Comparison of ENCODE assay signal across 22 cellular contexts in the genomic region with DNA sequence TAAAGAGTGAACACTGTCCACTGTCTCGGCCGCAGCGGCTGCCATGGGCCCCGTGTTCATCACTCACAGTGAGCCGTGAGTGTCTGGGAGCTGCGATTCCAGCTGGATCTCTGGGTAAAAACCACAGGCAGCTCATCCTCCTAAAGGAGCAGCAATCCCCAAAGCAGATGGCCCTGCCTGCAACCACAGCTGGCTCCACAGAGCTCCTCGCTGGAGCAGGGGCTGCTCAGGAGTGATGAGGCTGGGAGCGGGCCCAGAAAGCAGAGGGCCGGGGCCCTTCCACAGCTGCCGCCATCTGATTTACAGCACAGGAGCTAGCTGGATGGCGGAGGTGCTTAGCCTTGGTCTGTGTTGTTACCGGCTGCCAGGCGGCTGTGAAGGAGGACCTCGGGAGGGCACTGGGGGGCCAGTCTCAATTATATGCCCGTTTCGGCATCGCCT. TPM values are rescaled to one million over a fixed set of nuclear protein-coding genes. Genes with fewer than 3 reads are reported as not detected.
A peak's percentile ranks its signal among the peaks of the same experiment; 100 is the strongest.
DNase-seq lines count a peak whose midpoint lies in the region; ATAC-seq and TF ChIP-seq lines count a peak whose summit lies in the region.
"Had no signal": no experiment of that assay in that cellular context is flagged by ENCODE, and none has a peak within 500 bp of the region (broad histone marks: within the 10 kb centered on the region; RNA-seq: fewer than 3 reads in every experiment).

No MANE protein-coding gene starts in this region.

- H3K4me1 Mint-ChIP-seq in osteocyte (ENCODE audit: unreplicated experiment) = peaks cover 41% of the 10 kb centered on the region

- no peak overlapping the region for H3K4me3 Mint-ChIP-seq in osteocyte (ENCODE audit: unreplicated experiment)
- H3K4me3 Mint-ChIP-seq: activated CD4-positive, alpha-beta T cell treated with anti-CD3 and anti-CD28 coated beads for 36 hours; activated CD8-positive, alpha-beta memory T cell treated with anti-CD3 and anti-CD28 coated beads, Interleukin-2, amount 10 ng/mL, durations not matched to agents 7 days and 5 days; activated naive CD8-positive, alpha-beta T cell treated with anti-CD3 and anti-CD28 coated beads, Interleukin-2, amount 10 ng/mL, durations not matched to agents 7 days and 5 days; stimulated activated memory B cell treated with anti-CD40 and anti-IgM and Interleukin-4, amounts not matched to agents 10 μg/mL and 1 μg/mL and 100 μg/mL, for 72 hours had no signal

- H3K27me3 ChIP-seq in H7 (ENCODE audit: control insufficient read depth, insufficient read depth, low read length) = no peaks in the 10 kb centered on the region
- H3K27me3 ChIP-seq: body of pancreas, testis had no signal

- H3K36me3 ChIP-seq in H7 (replicated peaks; ENCODE audit: control insufficient read depth, insufficient read depth, low read length) = peaks cover 2% of the 10 kb centered on the region; the same call in 1 of the 2 replicates

- no peaks in the 10 kb centered on the region for H3K27me3 Mint-ChIP-seq in osteocyte (ENCODE audit: unreplicated experiment)
- H3K27me3 Mint-ChIP-seq: activated CD4-positive, alpha-beta T cell treated with anti-CD3 and anti-CD28 coated beads for 36 hours; activated CD8-positive, alpha-beta memory T cell treated with anti-CD3 and anti-CD28 coated beads, Interleukin-2, amount 10 ng/mL, durations not matched to agents 7 days and 5 days; activated naive CD8-positive, alpha-beta T cell treated with anti-CD3 and anti-CD28 coated beads, Interleukin-2, amount 10 ng/mL, durations not matched to agents 7 days and 5 days had no signal

- H3K9me3 Mint-ChIP-seq in osteocyte (ENCODE audit: unreplicated experiment) = no peaks in the 10 kb centered on the region
- H3K9me3 Mint-ChIP-seq: activated naive CD8-positive, alpha-beta T cell treated with anti-CD3 and anti-CD28 coated beads, Interleukin-2, amount 10 ng/mL, durations not matched to agents 7 days and 5 days; stimulated activated memory B cell treated with anti-CD40 and anti-IgM and Interleukin-4, amounts not matched to agents 10 μg/mL and 1 μg/mL and 100 μg/mL, for 72 hours had no signal

- DNase-seq in AG20443 (ENCODE audit: low spot score) (peak; percentile 56), H7 (peak; percentile 55), SK-N-DZ (ENCODE audit: low spot score) (peak; percentile 76), myocyte (ENCODE audit: low read depth) (peak; percentile 97), osteocyte (ENCODE audit: extremely low spot score, unreplicated experiment) (no peak), foreskin melanocyte (no peak)
- DNase-seq: activated CD4-positive, alpha-beta T cell treated with anti-CD3 and anti-CD28 coated beads for 36 hours; activated CD8-positive, alpha-beta memory T cell treated with anti-CD3 and anti-CD28 coated beads, Interleukin-2, amount 10 ng/mL, durations not matched to agents 7 days and 5 days; activated naive CD8-positive, alpha-beta T cell treated with anti-CD3 and anti-CD28 coated beads, Interleukin-2, amount 10 ng/mL, durations not matched to agents 7 days and 5 days; body of pancreas; EL; left ventricle myocardium inferior; MV-4-11; NCI-H2029 treated with DMSO at 0.1 percent for 48 hours; NCI-H748 treated with DMSO at 0.1 percent for 48 hours; occipital lobe; PC-9; testis had no signal

- no peak for ATAC-seq in HG03097 (IDR thresholded peaks at IDR 0.05; ENCODE audit: low FRiP score, unreplicated experiment)
- ATAC-seq: activated CD4-positive, alpha-beta T cell treated with anti-CD3 and anti-CD28 coated beads for 36 hours; activated CD8-positive, alpha-beta memory T cell treated with anti-CD3 and anti-CD28 coated beads, Interleukin-2, amount 10 ng/mL, durations not matched to agents 7 days and 5 days; body of pancreas; right cardiac atrium; stimulated activated memory B cell treated with anti-CD40 and anti-IgM and Interleukin-4, amounts not matched to agents 10 μg/mL and 1 μg/mL and 100 μg/mL, for 72 hours had no signal

- H3K27ac Mint-ChIP-seq in osteocyte (ENCODE audit: unreplicated experiment) = no peak overlapping the region
- H3K27ac Mint-ChIP-seq: activated CD4-positive, alpha-beta T cell treated with anti-CD3 and anti-CD28 coated beads for 36 hours; activated CD8-positive, alpha-beta memory T cell treated with anti-CD3 and anti-CD28 coated beads, Interleukin-2, amount 10 ng/mL, durations not matched to agents 7 days and 5 days; activated naive CD8-positive, alpha-beta T cell treated with anti-CD3 and anti-CD28 coated beads, Interleukin-2, amount 10 ng/mL, durations not matched to agents 7 days and 5 days; stimulated activated memory B cell treated with anti-CD40 and anti-IgM and Interleukin-4, amounts not matched to agents 10 μg/mL and 1 μg/mL and 100 μg/mL, for 72 hours had no signal

- no peak for TF ChIP-seq CTCF in osteocyte (IDR thresholded peaks at IDR 0.05)

- peaks cover 6% of the 10 kb centered on the region for H3K36me3 Mint-ChIP-seq in osteocyte (ENCODE audit: unreplicated experiment)

- no peak overlapping the region for H3K4me3 ChIP-seq in H7 (ENCODE audit: insufficient read depth, low read depth, low read length)
- H3K4me3 ChIP-seq: body of pancreas, coronary artery, left ventricle myocardium inferior, PC-9, testis had no signal

RNA-seq across cellular contexts. Expression of gene TMEM184A, which starts 6.6 kb away (rescaled TPM):
- 0.74 and 1.2 TPM in 2 replicates for total RNA-seq in H7 (2014; rRNA removed; shearing (Covaris generic))
- 0.38 and 0.68 TPM in 2 replicates for polyA plus RNA-seq in SK-N-DZ (2014; cell fraction: cytosol; rRNA removed)
- 2.3 and 2.4 TPM in 2 replicates for polyA plus RNA-seq in SK-N-DZ (2014; cell fraction: nucleus; rRNA removed)
- total RNA-seq in myocyte (0.32 and 2.8 TPM in 2 replicates), osteocyte (0.27 and 0.29 TPM in 2 replicates)
- polyA plus RNA-seq in myocyte (2012) = 0.33 TPM
- total RNA-seq: activated CD8-positive, alpha-beta memory T cell treated with anti-CD3 and anti-CD28 coated beads, Interleukin-2, amount 10 ng/mL, durations not matched to agents 7 days and 5 days; activated naive CD8-positive, alpha-beta T cell treated with anti-CD3 and anti-CD28 coated beads, Interleukin-2, amount 10 ng/mL, durations not matched to agents 7 days and 5 days; occipital lobe had no signal

RNA-seq across cellular contexts. Expression of gene PSMG3, which starts 7.2 kb away (rescaled TPM):
- 45.9 and 49.8 TPM in 2 replicates for total RNA-seq in H7 (2014; rRNA removed; shearing (Covaris generic))
- 114 and 158 TPM in 2 replicates for polyA plus RNA-seq in SK-N-DZ (2014; cell fraction: cytosol; rRNA removed)
- polyA plus RNA-seq in SK-N-DZ (2014; cell fraction: nucleus; rRNA removed) = 124 and 138 TPM in 2 replicates
- total RNA-seq in myocyte (47.1 and 54.1 TPM in 2 replicates), osteocyte (25.6 and 28.9 TPM in 2 replicates)
- polyA plus RNA-seq in myocyte (2012) = 50.1 TPM

RNA-seq across cellular contexts. Expression of gene MAFK, which starts 32.1 kb away (rescaled TPM):
- 14.8 and 23.1 TPM in 2 replicates for total RNA-seq in H7 (2014; rRNA removed; shearing (Covaris generic))
- 1.8 and 3.6 TPM in 2 replicates for polyA plus RNA-seq in SK-N-DZ (2014; cell fraction: cytosol; rRNA removed)
- 5.1 and 10.7 TPM in 2 replicates for polyA plus RNA-seq in SK-N-DZ (2014; cell fraction: nucleus; rRNA removed)
- total RNA-seq in myocyte = 28.4 and 40.6 TPM in 2 replicates
- polyA plus RNA-seq in myocyte (2012) = 30.1 TPM
- 19.9 and 23.0 TPM in 2 replicates for total RNA-seq in osteocyte

RNA-seq across cellular contexts. Expression of gene INTS1, which starts 58.4 kb away (rescaled TPM):
- 71.8 and 78.7 TPM in 2 replicates for total RNA-seq in H7 (2014; rRNA removed; shearing (Covaris generic))
- 42.2 and 44.8 TPM in 2 replicates for polyA plus RNA-seq in SK-N-DZ (2014; cell fraction: cytosol; rRNA removed)
- polyA plus RNA-seq in SK-N-DZ (2014; cell fraction: nucleus; rRNA removed) = 127 and 147 TPM in 2 replicates
- 52.7 and 58.5 TPM in 2 replicates for total RNA-seq in myocyte
- 69.5 TPM for polyA plus RNA-seq in myocyte (2012)
- 111 and 121 TPM in 2 replicates for total RNA-seq in osteocyte

Comparison
In these comparisons a context has a peak if more than half of its experiments do, and no peak if none do; other contexts are left out.
1. DNase-seq: peak in AG20443 (single experiment), H7 (single experiment), SK-N-DZ (single experiment) and myocyte (single experiment); none in osteocyte (single experiment) and foreskin melanocyte (single experiment).